In the genomic region with DNA sequence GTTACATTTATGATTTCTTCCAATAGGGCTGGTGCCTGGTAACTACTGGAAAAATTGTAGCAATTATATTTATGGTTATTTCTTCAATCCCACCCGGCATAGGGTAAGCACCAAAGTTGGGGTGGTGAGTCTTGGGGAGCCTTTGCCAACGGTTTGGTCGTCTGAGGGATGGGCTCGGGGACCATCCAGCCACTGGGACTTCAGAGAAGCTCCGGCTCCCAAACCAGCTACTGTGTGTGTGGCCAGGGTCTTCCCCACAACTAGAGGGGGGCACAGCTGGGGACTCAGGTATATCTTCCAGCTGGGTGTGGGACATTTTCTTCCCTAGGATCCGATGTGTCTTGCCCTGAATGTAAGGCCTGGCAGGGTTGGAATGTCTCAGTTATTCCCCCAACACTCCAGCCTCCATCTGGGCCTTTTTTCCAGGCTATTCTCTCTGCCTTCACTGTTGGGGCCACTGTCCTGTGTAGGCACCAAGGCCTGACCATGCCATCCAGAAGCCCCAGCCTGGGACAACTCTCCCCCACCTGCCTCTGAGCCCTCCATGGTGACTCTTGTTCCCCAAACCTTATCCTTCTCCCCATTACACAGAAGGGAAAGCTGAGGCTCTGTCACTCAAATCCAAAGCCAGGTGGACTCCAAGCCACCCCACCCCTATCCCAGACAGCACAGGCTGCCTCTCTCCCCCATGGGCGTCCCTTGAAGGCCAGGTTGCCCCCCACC, we compare ENCODE assay signal across 2 cellular contexts.
TF ChIP-seq lines count a peak whose summit lies in the region.

No MANE protein-coding gene starts in this region.

TF ChIP-seq in SK-N-SH, 30 proteins besides CTCF, POLR2A, EP300 and RAD21:
- no peak for TF ChIP-seq ELF1 (IDR thresholded peaks at IDR 0.05)
- TF ChIP-seq EZH2phosphoT487 (IDR thresholded peaks at IDR 0.05; ENCODE audit: borderline replicate concordance, low read depth), result no peak
- TF ChIP-seq GATA2 (CRISPR knock-in tag; IDR thresholded peaks at IDR 0.05), result no peak
- no peak for TF ChIP-seq GABPA (IDR thresholded peaks at IDR 0.05; ENCODE audit: low read depth)
- TF ChIP-seq JUND (IDR thresholded peaks at IDR 0.05), result no peak
- no peak for TF ChIP-seq NFIC (IDR thresholded peaks at IDR 0.05; ENCODE audit: borderline replicate concordance)
- TF ChIP-seq NRF1 (IDR thresholded peaks at IDR 0.05; ENCODE audit: low read depth, low read length), result no peak
- TF ChIP-seq, protein P1, sequence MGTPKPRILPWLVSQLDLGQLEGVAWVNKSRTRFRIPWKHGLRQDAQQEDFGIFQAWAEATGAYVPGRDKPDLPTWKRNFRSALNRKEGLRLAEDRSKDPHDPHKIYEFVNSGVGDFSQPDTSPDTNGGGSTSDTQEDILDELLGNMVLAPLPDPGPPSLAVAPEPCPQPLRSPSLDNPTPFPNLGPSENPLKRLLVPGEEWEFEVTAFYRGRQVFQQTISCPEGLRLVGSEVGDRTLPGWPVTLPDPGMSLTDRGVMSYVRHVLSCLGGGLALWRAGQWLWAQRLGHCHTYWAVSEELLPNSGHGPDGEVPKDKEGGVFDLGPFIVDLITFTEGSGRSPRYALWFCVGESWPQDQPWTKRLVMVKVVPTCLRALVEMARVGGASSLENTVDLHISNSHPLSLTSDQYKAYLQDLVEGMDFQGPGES (IDR thresholded peaks at IDR 0.05; ENCODE audit: low read depth, low read length), result no peak
- TF ChIP-seq, protein P2, sequence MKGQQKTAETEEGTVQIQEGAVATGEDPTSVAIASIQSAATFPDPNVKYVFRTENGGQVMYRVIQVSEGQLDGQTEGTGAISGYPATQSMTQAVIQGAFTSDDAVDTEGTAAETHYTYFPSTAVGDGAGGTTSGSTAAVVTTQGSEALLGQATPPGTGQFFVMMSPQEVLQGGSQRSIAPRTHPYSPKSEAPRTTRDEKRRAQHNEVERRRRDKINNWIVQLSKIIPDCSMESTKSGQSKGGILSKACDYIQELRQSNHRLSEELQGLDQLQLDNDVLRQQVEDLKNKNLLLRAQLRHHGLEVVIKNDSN (IDR thresholded peaks at IDR 0.05; ENCODE audit: borderline replicate concordance, low read depth), result no peak
- no peak for TF ChIP-seq SMC3 (IDR thresholded peaks at IDR 0.05; ENCODE audit: low read depth, low read length)
- TF ChIP-seq RCOR1 (IDR thresholded peaks at IDR 0.05; ENCODE audit: low read length), result no peak
- no peak for TF ChIP-seq SIN3A (IDR thresholded peaks at IDR 0.05; ENCODE audit: borderline replicate concordance, low read depth, low read length)
- no peak for TF ChIP-seq RFX5 (IDR thresholded peaks at IDR 0.05; ENCODE audit: low read length)
- TF ChIP-seq FOSL2 (IDR thresholded peaks at IDR 0.05; ENCODE audit: borderline replicate concordance, low read depth), result no peak
- no peak for TF ChIP-seq MXI1 (IDR thresholded peaks at IDR 0.05; ENCODE audit: low read depth, low read length)
- no peak for TF ChIP-seq MEF2A (IDR thresholded peaks at IDR 0.05; ENCODE audit: borderline replicate concordance, low read depth)
- TF ChIP-seq YY1 (IDR thresholded peaks at IDR 0.05; ENCODE audit: low read depth), result no peak
- TF ChIP-seq TCF12 (IDR thresholded peaks at IDR 0.05), result no peak
- no peak for TF ChIP-seq FOXM1 (IDR thresholded peaks at IDR 0.05; ENCODE audit: low read depth)

TF ChIP-seq in SK-N-SH treated with all-trans-retinoic acid at 6 μM for 48 hours, 23 proteins besides CTCF, POLR2A, EP300 and RAD21:
- TF ChIP-seq, protein P3, sequence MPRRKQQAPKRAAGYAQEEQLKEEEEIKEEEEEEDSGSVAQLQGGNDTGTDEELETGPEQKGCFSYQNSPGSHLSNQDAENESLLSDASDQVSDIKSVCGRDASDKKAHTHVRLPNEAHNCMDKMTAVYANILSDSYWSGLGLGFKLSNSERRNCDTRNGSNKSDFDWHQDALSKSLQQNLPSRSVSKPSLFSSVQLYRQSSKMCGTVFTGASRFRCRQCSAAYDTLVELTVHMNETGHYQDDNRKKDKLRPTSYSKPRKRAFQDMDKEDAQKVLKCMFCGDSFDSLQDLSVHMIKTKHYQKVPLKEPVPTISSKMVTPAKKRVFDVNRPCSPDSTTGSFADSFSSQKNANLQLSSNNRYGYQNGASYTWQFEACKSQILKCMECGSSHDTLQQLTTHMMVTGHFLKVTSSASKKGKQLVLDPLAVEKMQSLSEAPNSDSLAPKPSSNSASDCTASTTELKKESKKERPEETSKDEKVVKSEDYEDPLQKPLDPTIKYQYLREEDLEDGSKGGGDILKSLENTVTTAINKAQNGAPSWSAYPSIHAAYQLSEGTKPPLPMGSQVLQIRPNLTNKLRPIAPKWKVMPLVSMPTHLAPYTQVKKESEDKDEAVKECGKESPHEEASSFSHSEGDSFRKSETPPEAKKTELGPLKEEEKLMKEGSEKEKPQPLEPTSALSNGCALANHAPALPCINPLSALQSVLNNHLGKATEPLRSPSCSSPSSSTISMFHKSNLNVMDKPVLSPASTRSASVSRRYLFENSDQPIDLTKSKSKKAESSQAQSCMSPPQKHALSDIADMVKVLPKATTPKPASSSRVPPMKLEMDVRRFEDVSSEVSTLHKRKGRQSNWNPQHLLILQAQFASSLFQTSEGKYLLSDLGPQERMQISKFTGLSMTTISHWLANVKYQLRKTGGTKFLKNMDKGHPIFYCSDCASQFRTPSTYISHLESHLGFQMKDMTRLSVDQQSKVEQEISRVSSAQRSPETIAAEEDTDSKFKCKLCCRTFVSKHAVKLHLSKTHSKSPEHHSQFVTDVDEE (CRISPR knock-in tag; IDR thresholded peaks at IDR 0.05), result no peak
